ENCODE assay signal across 18 cellular contexts in the genomic region with DNA sequence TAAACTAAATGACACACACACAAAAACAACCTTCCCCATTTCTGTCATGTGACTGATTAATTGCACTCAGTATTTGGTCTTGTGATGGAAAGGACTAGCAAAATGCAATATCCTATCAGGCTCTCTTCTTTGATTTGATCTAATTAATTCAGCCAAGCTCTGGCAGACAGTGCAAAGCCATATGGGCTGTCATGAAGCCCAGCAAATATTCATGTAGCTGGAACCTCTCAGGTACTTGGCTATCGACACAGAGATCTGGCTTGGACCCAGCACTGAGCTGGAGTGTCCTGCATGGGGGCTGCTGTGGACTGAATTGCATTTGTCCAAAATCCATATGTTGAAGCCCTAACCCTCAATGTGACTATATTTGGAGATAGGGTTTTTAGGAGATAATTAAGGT.
DNase-seq lines count a peak whose midpoint lies in the region; ATAC-seq, FAIRE-seq and TF ChIP-seq lines count a peak whose summit lies in the region.
"Had no signal": no experiment of that assay in that cellular context is flagged by ENCODE, and none has a peak within 500 bp of the region (broad histone marks: within the 10 kb centered on the region; RNA-seq: fewer than 3 reads in every experiment).

No MANE protein-coding gene starts in this region.

- no peak for FAIRE-seq in K562 (lab: Jason Lieb, UNC)
- FAIRE-seq: A204.1, GM12892 had no signal

- POLR2A ChIA-PET in K562 (lab: Yijun Ruan, JAX), result interaction anchor here (0.8 kb wide), 1 partner anchor 10 kb away, joined by 3 read pairs; no protein-coding TSS in a partner anchor

- H3K4me3 Mint-ChIP-seq in activated T-helper 1 cell treated with anti-CD3 and anti-CD28 coated beads, Interleukin-12 subunit alpha, Interleukin-12 subunit beta, Interleukin-2, Interleukin-4 antibody, amounts not matched to agents 30 ng/mL and 10 ng/mL and 1 ng/mL, durations not matched to agents 14 hours and 24 hours and 36 hours, result no peak overlapping the region

- H3K9me3 ChIP-seq in K562 (replicated peaks; ENCODE audit: control insufficient read depth, insufficient read depth, low read depth, low read length) (no peaks in the 10 kb centered on the region), psoas muscle (no peaks in the 10 kb centered on the region)
- H3K9me3 ChIP-seq: Caco-2 had no signal

- H3K27ac ChIP-seq in K562 (ENCODE audit: extremely low read depth, low read depth, low read length) (no peak overlapping the region), psoas muscle (peak overlapping the region; percentile 51)
- H3K27ac ChIP-seq: C4-2B, PC-9 had no signal

- BruUV-seq in K562 (replicated peaks; lab: Mats Ljungman, UMichigan), result no TSS peak

- H3K4me1 ChIP-seq in K562 (replicated peaks in 1 of 2; ENCODE audit: control insufficient read depth in 2 of 2, insufficient read depth in 2 of 2, low read length in 2 of 2), result no peaks in the 10 kb centered on the region
- H3K4me1 ChIP-seq in psoas muscle, result peaks cover 8% of the 10 kb centered on the region
- H3K4me1 ChIP-seq: Caco-2 had no signal

- TF ChIP-seq CTCF in K562 (IDR thresholded peaks at IDR 0.05 in 2 of 3, conservative IDR thresholded peaks at IDR 0.05 in 1 of 3; ENCODE audit: insufficient read depth in 2 of 3, low read depth in 1 of 3, low read length in 3 of 3), result no peak
- TF ChIP-seq CTCF in psoas muscle (IDR thresholded peaks at IDR 0.05), result no peak

- TF ChIP-seq RAD21 in K562 (CRISPR knock-in tag; conservative IDR thresholded peaks at IDR 0.05 in 1 of 2, IDR thresholded peaks at IDR 0.05 in 1 of 2), result no peak

- TF ChIP-seq POLR2A in K562 (conservative IDR thresholded peaks at IDR 0.05), result no peak

- H3K27me3 ChIP-seq in K562 (ENCODE audit: control insufficient read depth in 2 of 2, insufficient read depth in 2 of 2, low read length in 2 of 2) (peaks cover 3 to 10% of the 10 kb centered on the region in 2 experiments; a peak in 3 of 5 replicates), psoas muscle (ENCODE audit: insufficient read depth in 3 of 3, low read length in 2 of 3) (no peaks in the 10 kb centered on the region)

- H3K9ac ChIP-seq in K562 (ENCODE audit: insufficient read depth in 1 of 2, low read depth in 2 of 2, low read length in 2 of 2), result no peak overlapping the region

- no peak overlapping the region for H3K4me2 ChIP-seq in K562 (ENCODE audit: insufficient read depth, low read length)
- H3K4me2 ChIP-seq: PC-9 had no signal

- no peak for TF ChIP-seq EP300 in K562 (IDR thresholded peaks at IDR 0.05; ENCODE audit: low read length)

- no peaks in the 10 kb centered on the region; the same call in 1 of the 2 replicates for H4K20me1 ChIP-seq in K562 (replicated peaks; ENCODE audit: control insufficient read depth, insufficient read depth, low read length)

- ATAC-seq in K562 (no peak), psoas muscle (peak in 2 of 4 donors; percentile 6 to 25), GM21423 (IDR thresholded peaks at IDR 0.05; ENCODE audit: unreplicated experiment) (no peak)

- H3K4me1 Mint-ChIP-seq in activated T-helper 1 cell treated with anti-CD3 and anti-CD28 coated beads, Interleukin-12 subunit alpha, Interleukin-12 subunit beta, Interleukin-2, Interleukin-4 antibody, amounts not matched to agents 30 ng/mL and 10 ng/mL and 1 ng/mL, durations not matched to agents 14 hours and 24 hours and 36 hours (ENCODE audit: low read depth), result no peaks in the 10 kb centered on the region

- H3K9me1 ChIP-seq in K562 (ENCODE audit: control insufficient read depth, insufficient read depth, low read length), result no peaks in the 10 kb centered on the region

- intact Hi-C loops in K562 (cut with micrococcal nuclease) (no loop called here), psoas muscle (cut with DNase I) (no loop called here)
- intact Hi-C loops in activated T-helper 1 cell treated with anti-CD3 and anti-CD28 coated beads, Interleukin-12 subunit alpha, Interleukin-12 subunit beta, Interleukin-2, Interleukin-4 antibody, amounts not matched to agents 30 ng/mL and 10 ng/mL and 1 ng/mL, durations not matched to agents 14 hours and 24 hours and 36 hours (cut with micrococcal nuclease), result no loop called here

- CTCF ChIA-PET in K562 (lab: Yijun Ruan, JAX; ENCODE audit: low intra/inter-chr PET ratio), result no interaction called here

- no peaks in the 10 kb centered on the region for H3K79me2 ChIP-seq in K562 (ENCODE audit: control insufficient read depth, insufficient read depth, low read length)

- no peak overlapping the region for H3K4me3 ChIP-seq in K562
- H3K4me3 ChIP-seq in psoas muscle, result no peak overlapping the region
- H3K4me3 ChIP-seq: PC-9 had no signal

- H3K36me3 Mint-ChIP-seq in activated T-helper 1 cell treated with anti-CD3 and anti-CD28 coated beads, Interleukin-12 subunit alpha, Interleukin-12 subunit beta, Interleukin-2, Interleukin-4 antibody, amounts not matched to agents 30 ng/mL and 10 ng/mL and 1 ng/mL, durations not matched to agents 14 hours and 24 hours and 36 hours (ENCODE audit: low read depth), result no peaks in the 10 kb centered on the region

- peaks cover 3% of the 10 kb centered on the region for H3K27me3 Mint-ChIP-seq in activated T-helper 1 cell treated with anti-CD3 and anti-CD28 coated beads, Interleukin-12 subunit alpha, Interleukin-12 subunit beta, Interleukin-2, Interleukin-4 antibody, amounts not matched to agents 30 ng/mL and 10 ng/mL and 1 ng/mL, durations not matched to agents 14 hours and 24 hours and 36 hours (ENCODE audit: insufficient read depth)

- peak; percentile 53 for DNase-seq in NCI-H82 (lab: John Stamatoyannopoulos, UW)
- DNase-seq in NCI-H82 treated with DMSO at 0.1 percent for 48 hours (lab: John Stamatoyannopoulos, UW; ENCODE audit: unreplicated experiment), result no peak
- peak; percentile 73 for DNase-seq in NCI-H1694 treated with DMSO at 0.1 percent for 48 hours (lab: John Stamatoyannopoulos, UW)
- DNase-seq in K562 (ENCODE audit: extremely low read depth in 1 of 4, low spot score in 3 of 4), result no peak
- no peak for DNase-seq in psoas muscle
- DNase-seq in mucosa of gallbladder (ENCODE audit: low spot score), result no peak
- no peak for DNase-seq in activated T-helper 1 cell treated with anti-CD3 and anti-CD28 coated beads, Interleukin-12 subunit alpha, Interleukin-12 subunit beta, Interleukin-2, Interleukin-4 antibody, amounts not matched to agents 30 ng/mL and 10 ng/mL and 1 ng/mL, durations not matched to agents 14 hours and 24 hours and 36 hours (ENCODE audit: low spot score)
- DNase-seq: Caco-2, DMS79, GDM1, GOT3, NCI-H1417, PC-9, T-helper 1 cell had no signal

- H3K36me3 ChIP-seq in K562 (ENCODE audit: control insufficient read depth, insufficient read depth, low read length) (no peaks in the 10 kb centered on the region), psoas muscle (ENCODE audit: insufficient read depth in 1 of 2, low read depth in 1 of 2) (no peaks in the 10 kb centered on the region)

- no peak overlapping the region for H3K27ac Mint-ChIP-seq in activated T-helper 1 cell treated with anti-CD3 and anti-CD28 coated beads, Interleukin-12 subunit alpha, Interleukin-12 subunit beta, Interleukin-2, Interleukin-4 antibody, amounts not matched to agents 30 ng/mL and 10 ng/mL and 1 ng/mL, durations not matched to agents 14 hours and 24 hours and 36 hours

- 0% methylated on average over 1 of the region's 1 CpG for WGBS in K562 (ENCODE audit: insufficient coverage, low coverage, missing lambda C conversion rate)
- WGBS in psoas muscle, 3 donors, result 41 to 70% (median 44%) methylated on average over 1 of the region's 1 CpG

- no peaks in the 10 kb centered on the region for H3K9me3 Mint-ChIP-seq in activated T-helper 1 cell treated with anti-CD3 and anti-CD28 coated beads, Interleukin-12 subunit alpha, Interleukin-12 subunit beta, Interleukin-2, Interleukin-4 antibody, amounts not matched to agents 30 ng/mL and 10 ng/mL and 1 ng/mL, durations not matched to agents 14 hours and 24 hours and 36 hours

- H2AFZ ChIP-seq in K562 (ENCODE audit: low read depth, low read length), result no peak overlapping the region
- H2AFZ ChIP-seq: PC-9 had no signal

- in situ Hi-C loops in K562 (cut with MboI), result no loop called here

TF ChIP-seq in K562, 482 proteins besides CTCF, POLR2A, EP300 and RAD21:
- TF ChIP-seq, protein P1, sequence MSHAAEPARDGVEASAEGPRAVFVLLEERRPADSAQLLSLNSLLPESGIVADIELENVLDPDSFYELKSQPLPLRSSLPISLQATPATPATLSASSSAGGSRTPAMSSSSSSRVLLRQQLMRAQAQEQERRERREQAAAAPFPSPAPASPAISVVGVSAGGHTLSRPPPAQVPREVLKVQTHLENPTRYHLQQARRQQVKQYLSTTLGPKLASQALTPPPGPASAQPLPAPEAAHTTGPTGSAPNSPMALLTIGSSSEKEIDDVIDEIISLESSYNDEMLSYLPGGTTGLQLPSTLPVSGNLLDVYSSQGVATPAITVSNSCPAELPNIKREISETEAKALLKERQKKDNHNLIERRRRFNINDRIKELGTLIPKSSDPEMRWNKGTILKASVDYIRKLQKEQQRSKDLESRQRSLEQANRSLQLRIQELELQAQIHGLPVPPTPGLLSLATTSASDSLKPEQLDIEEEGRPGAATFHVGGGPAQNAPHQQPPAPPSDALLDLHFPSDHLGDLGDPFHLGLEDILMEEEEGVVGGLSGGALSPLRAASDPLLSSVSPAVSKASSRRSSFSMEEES (CRISPR knock-in tag; IDR thresholded peaks at IDR 0.05), result peak; percentile 51; the same call in 1 of the 2 replicates
- TF ChIP-seq NCOR1 (IDR thresholded peaks at IDR 0.05) (no peak), BACH1 (tag; IDR thresholded peaks at IDR 0.05) (no peak)
- TF ChIP-seq, protein P2, sequence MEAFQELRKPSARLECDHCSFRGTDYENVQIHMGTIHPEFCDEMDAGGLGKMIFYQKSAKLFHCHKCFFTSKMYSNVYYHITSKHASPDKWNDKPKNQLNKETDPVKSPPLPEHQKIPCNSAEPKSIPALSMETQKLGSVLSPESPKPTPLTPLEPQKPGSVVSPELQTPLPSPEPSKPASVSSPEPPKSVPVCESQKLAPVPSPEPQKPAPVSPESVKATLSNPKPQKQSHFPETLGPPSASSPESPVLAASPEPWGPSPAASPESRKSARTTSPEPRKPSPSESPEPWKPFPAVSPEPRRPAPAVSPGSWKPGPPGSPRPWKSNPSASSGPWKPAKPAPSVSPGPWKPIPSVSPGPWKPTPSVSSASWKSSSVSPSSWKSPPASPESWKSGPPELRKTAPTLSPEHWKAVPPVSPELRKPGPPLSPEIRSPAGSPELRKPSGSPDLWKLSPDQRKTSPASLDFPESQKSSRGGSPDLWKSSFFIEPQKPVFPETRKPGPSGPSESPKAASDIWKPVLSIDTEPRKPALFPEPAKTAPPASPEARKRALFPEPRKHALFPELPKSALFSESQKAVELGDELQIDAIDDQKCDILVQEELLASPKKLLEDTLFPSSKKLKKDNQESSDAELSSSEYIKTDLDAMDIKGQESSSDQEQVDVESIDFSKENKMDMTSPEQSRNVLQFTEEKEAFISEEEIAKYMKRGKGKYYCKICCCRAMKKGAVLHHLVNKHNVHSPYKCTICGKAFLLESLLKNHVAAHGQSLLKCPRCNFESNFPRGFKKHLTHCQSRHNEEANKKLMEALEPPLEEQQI (IDR thresholded peaks at IDR 0.05), result no peak
TF ChIP-seq in K562: peak in this region for 1.

Comparison
In these comparisons a context has a peak if more than half of its experiments do, and no peak if none do; other contexts are left out.
1. DNase-seq: peak in NCI-H82 (single experiment) and NCI-H1694 treated with DMSO at 0.1 percent for 48 hours (single experiment); none in NCI-H82 treated with DMSO at 0.1 percent for 48 hours (single experiment), K562 (0 of 4), psoas muscle (0 of 2), mucosa of gallbladder (single experiment) and activated T-helper 1 cell treated with anti-CD3 and anti-CD28 coated beads, Interleukin-12 subunit alpha, Interleukin-12 subunit beta, Interleukin-2, Interleukin-4 antibody, amounts not matched to agents 30 ng/mL and 10 ng/mL and 1 ng/mL, durations not matched to agents 14 hours and 24 hours and 36 hours (single experiment).